In genomic region chr18:5604778-5605177, GRCh38 we compare ENCODE assay signal across 16 cellular contexts.
DNase-seq lines count a peak whose midpoint lies in the region; ATAC-seq, FAIRE-seq and TF ChIP-seq lines count a peak whose summit lies in the region.
"Had no signal": no experiment of that assay in that cellular context is flagged by ENCODE, and none has a peak within 500 bp of the region (broad histone marks: within the 10 kb centered on the region; RNA-seq: fewer than 3 reads in every experiment).

No MANE protein-coding gene starts in this region.

- no peak overlapping the region for H2BK5ac ChIP-seq in H1 (ENCODE audit: low read depth, low read length)

- H4K5ac ChIP-seq in H1 (ENCODE audit: insufficient read length, low read depth, low read length): no peak overlapping the region

- H2BK12ac ChIP-seq in H1 (ENCODE audit: low read depth, low read length): no peak overlapping the region

- H3K18ac ChIP-seq in H1 (ENCODE audit: extremely low read depth, low read length): no peak overlapping the region

- TF ChIP-seq POLR2A in H1 (IDR thresholded peaks at IDR 0.05; ENCODE audit: control extremely low read depth in 1 of 2, low read depth in 2 of 2, low read length in 2 of 2) (no peak), prostate gland (IDR thresholded peaks at IDR 0.05) (no peak)

- no peak for TF ChIP-seq EP300 in H1 (IDR thresholded peaks at IDR 0.05; ENCODE audit: borderline replicate concordance in 1 of 2, low read depth in 2 of 2, low read length in 2 of 2)

- TF ChIP-seq RAD21 in H1 (IDR thresholded peaks at IDR 0.05 in 1 of 2, conservative IDR thresholded peaks at IDR 0.05 in 1 of 2; ENCODE audit: low read depth in 2 of 2, low read length in 2 of 2): peak; percentile 24 to 43; a peak in 3 of 4 replicates

- CTCF ChIA-PET in H1 (lab: Charles Lee; ENCODE audit: partially characterized antibody): interaction anchor here (0.9 to 1.6 kb wide), 5 partner anchors 9 to 263 kb away, joined by 3 to 6 read pairs (median 4); no protein-coding TSS in a partner anchor

- no peaks in the 10 kb centered on the region for H4K20me1 ChIP-seq in H1 (replicated peaks in 1 of 2; ENCODE audit: control insufficient read depth in 1 of 2, insufficient read depth in 2 of 2, low read length in 2 of 2)

- no peak for ATAC-seq in GM18909 (IDR thresholded peaks at IDR 0.05; ENCODE audit: poor library complexity, unreplicated experiment)
- ATAC-seq: gastroesophageal sphincter, left lobe of liver had no signal

- no peaks in the 10 kb centered on the region for H3K23me2 ChIP-seq in H1 (ENCODE audit: low read depth, low read length)

- intact Hi-C loops in prostate gland (cut with DNase I): no loop called here

- H3K79me2 ChIP-seq in H1 (ENCODE audit: control insufficient read depth in 1 of 2, insufficient read depth in 2 of 2, low read length in 2 of 2): no peaks in the 10 kb centered on the region

- no peaks in the 10 kb centered on the region for H3K36me3 ChIP-seq in H1 (ENCODE audit: control insufficient read depth in 2 of 4, insufficient read depth in 4 of 4, low read length in 3 of 4)
- H3K36me3 ChIP-seq in prostate gland: no peaks in the 10 kb centered on the region
- H3K36me3 ChIP-seq: gastroesophageal sphincter had no signal

- no peaks in the 10 kb centered on the region for H3K9me3 ChIP-seq in H1 (ENCODE audit: insufficient read depth in 2 of 2, low read depth in 1 of 2, low read length in 1 of 2)
- H3K9me3 ChIP-seq in prostate gland: no peaks in the 10 kb centered on the region
- H3K9me3 ChIP-seq: gastroesophageal sphincter had no signal

- TF ChIP-seq CTCF in H1 (IDR thresholded peaks at IDR 0.05; ENCODE audit: control extremely low read depth in 1 of 3, insufficient read depth in 1 of 3, low read depth in 1 of 3, low read length in 3 of 3) (peak in 1 of 3 experiments; percentile 12; a peak in 1 of 4 replicates), retinal pigment epithelial cell (conservative IDR thresholded peaks at IDR 0.05; ENCODE audit: low read depth, low read length) (peak; percentile 11), prostate gland (IDR thresholded peaks at IDR 0.05) (no peak)

- H2BK20ac ChIP-seq in H1 (ENCODE audit: low read length): no peak overlapping the region

- POLR2A ChIA-PET in H1 (lab: Charles Lee; ENCODE audit: partially characterized antibody): no interaction called here

- H3K4me3 ChIP-seq in H1 (ENCODE audit: extremely low read depth in 1 of 4, insufficient read depth in 2 of 4, low read depth in 3 of 4, low read length in 4 of 4): no peak overlapping the region
- no peak overlapping the region for H3K4me3 ChIP-seq in retinal pigment epithelial cell (ENCODE audit: low read length)
- H3K4me3 ChIP-seq in prostate gland: no peak overlapping the region
- H3K4me3 ChIP-seq: gastroesophageal sphincter had no signal

- H3K4me1 ChIP-seq in H1 (replicated peaks in 1 of 4; ENCODE audit: control insufficient read depth in 3 of 4, insufficient read depth in 4 of 4, low read length in 3 of 4) (peaks cover 0 to 4% (median 1%) of the 10 kb centered on the region in 4 experiments; a peak in 4 of 7 replicates), prostate gland (replicated peaks) (no peaks in the 10 kb centered on the region)
- H3K4me1 ChIP-seq: gastroesophageal sphincter had no signal

- no peak overlapping the region for H3K4me2 ChIP-seq in H1 (ENCODE audit: insufficient read depth in 1 of 2, low read depth in 2 of 2, low read length in 2 of 2)

- H3K79me1 ChIP-seq in H1 (ENCODE audit: low read depth, low read length): no peaks in the 10 kb centered on the region

- peak; percentile 8 for DNase-seq in NCI-H2196 (lab: John Stamatoyannopoulos, UW; ENCODE audit: unreplicated experiment)
- no peak for DNase-seq in NCI-H2196 treated with DMSO at 0.1 percent for 48 hours (lab: John Stamatoyannopoulos, UW; ENCODE audit: unreplicated experiment)
- peak; percentile 42 to 68 for DNase-seq in NCI-H524 (lab: John Stamatoyannopoulos, UW)
- no peak for DNase-seq in H1 (ENCODE audit: low read depth in 1 of 2, low spot score in 2 of 2)
- DNase-seq in retinal pigment epithelial cell (ENCODE audit: low read depth): no peak
- DNase-seq in NCI-H146 treated with DMSO at 0.1 percent for 48 hours (lab: John Stamatoyannopoulos, UW; ENCODE audit: unreplicated experiment): no peak
- DNase-seq in prostate gland (ENCODE audit: low spot score): no peak
- DNase-seq: activated CD4-positive, CD25-positive, alpha-beta regulatory T cell treated with anti-CD3 and anti-CD28 coated beads, Interleukin-2, amount 50 U/mL, for 72 hours; NCI-H2107; NK-92 treated with Interleukin-12 subunit alpha and Interleukin-12 subunit beta, amount 100 ng/mL, for 24 hours; stimulated activated CD8-positive, alpha-beta memory T cell treated with anti-CD3 and anti-CD28 coated beads, Interleukin-4, amount 100 ng/mL, for 48 hours; substantia nigra had no signal

- H2AFZ ChIP-seq in H1 (ENCODE audit: low read length): no peak overlapping the region

- no peak overlapping the region for H4K91ac ChIP-seq in H1 (replicated peaks; ENCODE audit: insufficient read length, low read length)

- no peak overlapping the region for H2BK15ac ChIP-seq in H1 (ENCODE audit: low read length)

- 84% methylated on average over 2 of the region's 2 CpGs; no CpG with 5 or more reads in 1 of the 2 experiments for WGBS in H1 (ENCODE audit: extremely low coverage in 1 of 2, insufficient coverage in 1 of 2, insufficient read length in 1 of 2, insufficient replicate concordance in 2 of 2, low coverage in 1 of 2, low lambda C conversion rate in 2 of 2, missing lambda C conversion rate in 1 of 2), 2 experiments
- WGBS in prostate gland: 64% methylated on average over 2 of the region's 2 CpGs

- H3K9ac ChIP-seq in H1 (replicated peaks in 1 of 4; ENCODE audit: extremely low read depth in 1 of 4, low read depth in 3 of 4, low read length in 3 of 4): no peak overlapping the region

- H3K27me3 ChIP-seq in H1 (replicated peaks in 1 of 4; ENCODE audit: control insufficient read depth in 3 of 4, extremely low read depth in 1 of 4, insufficient read depth in 3 of 4, low read length in 3 of 4) (no peaks in the 10 kb centered on the region), prostate gland (replicated peaks; ENCODE audit: insufficient read depth) (no peaks in the 10 kb centered on the region)
- H3K27me3 ChIP-seq: gastroesophageal sphincter had no signal

- H3K23ac ChIP-seq in H1 (ENCODE audit: insufficient read length): no peak overlapping the region

- H3K27ac ChIP-seq in H1 (ENCODE audit: low read depth, low read length): no peak overlapping the region
- H3K27ac ChIP-seq in prostate gland: no peak overlapping the region
- H3K27ac ChIP-seq: gastroesophageal sphincter, RWPE1 had no signal

- H2AK5ac ChIP-seq in H1 (ENCODE audit: low read depth, low read length): no peak overlapping the region

- no peak overlapping the region for H3K56ac ChIP-seq in H1 (replicated peaks; ENCODE audit: insufficient read length, low read depth, low read length)

- H4K8ac ChIP-seq in H1 (ENCODE audit: extremely low read depth, insufficient read depth, low read length): no peak overlapping the region

- H3K14ac ChIP-seq in H1 (ENCODE audit: insufficient read length): no peak overlapping the region

- FAIRE-seq in H1 (lab: Jason Lieb, UNC): no peak

- no peak overlapping the region for H3K4ac ChIP-seq in H1 (replicated peaks; ENCODE audit: insufficient read length, low read depth, low read length)

- H2BK120ac ChIP-seq in H1 (replicated peaks; ENCODE audit: low read depth, low read length): no peak overlapping the region

TF ChIP-seq in H1, 55 proteins besides CTCF, POLR2A, EP300 and RAD21:
- TF ChIP-seq FOSL1 (IDR thresholded peaks at IDR 0.05; ENCODE audit: insufficient read depth, low read depth, low read length): no peak
- TF ChIP-seq TCF12 (IDR thresholded peaks at IDR 0.05; ENCODE audit: low read depth, low read length): no peak
- TF ChIP-seq CEBPB (IDR thresholded peaks at IDR 0.05; ENCODE audit: low read depth, low read length): no peak
- no peak for TF ChIP-seq NANOG (IDR thresholded peaks at IDR 0.05; ENCODE audit: insufficient read depth, low read depth, low read length, poor library complexity, severe bottlenecking)
- TF ChIP-seq TAF7 (optimal IDR thresholded peaks at IDR 0.05; ENCODE audit: borderline replicate concordance, low read depth, low read length): no peak
- TF ChIP-seq ZNF274 (IDR thresholded peaks at IDR 0.05; ENCODE audit: borderline replicate concordance, extremely low read depth, low read length): no peak
- TF ChIP-seq RXRA (IDR thresholded peaks at IDR 0.05; ENCODE audit: insufficient read depth, low read depth, low read length): no peak
- TF ChIP-seq MAFK (IDR thresholded peaks at IDR 0.05; ENCODE audit: low read depth, low read length): no peak
- TF ChIP-seq POU5F1 (IDR thresholded peaks at IDR 0.05; ENCODE audit: low read depth, low read length): no peak
- no peak for TF ChIP-seq USF2 (IDR thresholded peaks at IDR 0.05; ENCODE audit: low read length)
- TF ChIP-seq YY1 (IDR thresholded peaks at IDR 0.05; ENCODE audit: low read depth, low read length): no peak
- no peak for TF ChIP-seq TEAD4 (IDR thresholded peaks at IDR 0.05; ENCODE audit: low read depth, low read length)
- TF ChIP-seq, protein P1, sequence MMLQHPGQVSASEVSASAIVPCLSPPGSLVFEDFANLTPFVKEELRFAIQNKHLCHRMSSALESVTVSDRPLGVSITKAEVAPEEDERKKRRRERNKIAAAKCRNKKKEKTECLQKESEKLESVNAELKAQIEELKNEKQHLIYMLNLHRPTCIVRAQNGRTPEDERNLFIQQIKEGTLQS (IDR thresholded peaks at IDR 0.05; ENCODE audit: insufficient read depth, low read depth, low read length): no peak

Comparison
In these comparisons a context has a peak if more than half of its experiments do, and no peak if none do; other contexts are left out.
1. DNase-seq: peak in NCI-H2196 (single experiment) and NCI-H524 (2 of 2); none in NCI-H2196 treated with DMSO at 0.1 percent for 48 hours (single experiment), H1 (0 of 2), retinal pigment epithelial cell (single experiment), NCI-H146 treated with DMSO at 0.1 percent for 48 hours (single experiment) and prostate gland (single experiment).